In the genomic region with DNA sequence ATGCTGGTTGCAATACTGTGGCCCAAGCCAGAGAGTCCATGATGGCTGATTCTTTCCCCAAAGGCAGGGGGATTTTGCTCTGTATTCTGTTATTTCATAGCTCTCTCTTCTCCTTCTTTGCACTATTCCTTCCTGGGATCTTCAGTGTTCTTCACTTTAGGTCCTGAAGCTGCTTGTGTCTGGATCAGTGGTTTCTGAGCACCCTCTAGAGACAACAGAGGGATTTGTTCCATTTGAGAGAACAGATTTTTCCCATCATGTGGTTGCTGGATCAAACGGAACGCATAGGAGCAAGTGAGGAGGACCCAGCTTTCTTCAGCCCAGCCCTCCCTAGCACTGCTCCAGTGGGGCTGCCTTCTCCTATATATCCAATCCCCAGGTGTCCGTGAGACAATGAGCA, we compare ENCODE assay signal across 12 cellular contexts.
DNase-seq lines count a peak whose midpoint lies in the region; ATAC-seq and TF ChIP-seq lines count a peak whose summit lies in the region.
"Had no signal": no experiment of that assay in that cellular context is flagged by ENCODE, and none has a peak within 500 bp of the region (broad histone marks: within the 10 kb centered on the region; RNA-seq: fewer than 3 reads in every experiment).

No MANE protein-coding gene starts in this region.

- no peak overlapping the region for H3K14ac ChIP-seq in mesenchymal stem cell (ENCODE audit: low read length in 2 of 2)

- no peak overlapping the region for H3K4me2 ChIP-seq in mesenchymal stem cell (ENCODE audit: low read length, poor library complexity, severe bottlenecking)

- H3K4ac ChIP-seq in mesenchymal stem cell (ENCODE audit: low read depth in 1 of 2, low read length in 2 of 2), result no peak overlapping the region

- H3K79me1 ChIP-seq in mesenchymal stem cell (replicated peaks; ENCODE audit: low read length, poor library complexity, severe bottlenecking), result no peaks in the 10 kb centered on the region

- peak; percentile 14 for TF ChIP-seq CTCF in chondrocyte (IDR thresholded peaks at IDR 0.05)
- TF ChIP-seq CTCF in nephron (IDR thresholded peaks at IDR 0.05; ENCODE audit: unreplicated experiment in 3 of 3), result peak; percentile 41 to 50 (median 47)

- no peak overlapping the region for H4K8ac ChIP-seq in mesenchymal stem cell (ENCODE audit: low read length)

- no peaks in the 10 kb centered on the region for H3K36me3 ChIP-seq in mesenchymal stem cell (ENCODE audit: control insufficient read depth in 1 of 2, insufficient read depth in 2 of 2, low read depth in 1 of 2, low read length in 2 of 2)
- H3K36me3 ChIP-seq: cardiac muscle cell had no signal

- H3K4me3 ChIP-seq in mesenchymal stem cell (ENCODE audit: insufficient read depth in 1 of 2, low read depth in 1 of 2, low read length in 2 of 2), result no peak overlapping the region
- H3K4me3 ChIP-seq: cardiac muscle cell had no signal

- no peaks in the 10 kb centered on the region for H3K9me3 ChIP-seq in mesenchymal stem cell (ENCODE audit: control insufficient read depth, low read length)

- H3K4me1 Mint-ChIP-seq in chondrocyte (ENCODE audit: low read depth) (no peaks in the 10 kb centered on the region), nephron (no peaks in the 10 kb centered on the region)

- H2AFZ ChIP-seq in mesenchymal stem cell (ENCODE audit: low read depth, low read length), result no peak overlapping the region

- H3K36me3 Mint-ChIP-seq in chondrocyte (ENCODE audit: low read depth) (no peaks in the 10 kb centered on the region), nephron (ENCODE audit: low read depth) (no peaks in the 10 kb centered on the region)

- no peak overlapping the region for H4K91ac ChIP-seq in mesenchymal stem cell (ENCODE audit: low read length)

- no peak overlapping the region for H3K23ac ChIP-seq in mesenchymal stem cell (ENCODE audit: low read length in 2 of 2)

- WGBS in mesenchymal stem cell, result 8% methylated on average over 3 of the region's 3 CpGs

- no peak overlapping the region for H2BK120ac ChIP-seq in mesenchymal stem cell (ENCODE audit: low read depth, low read length)

- H2AK5ac ChIP-seq in mesenchymal stem cell (ENCODE audit: low read length, severe bottlenecking), result no peak overlapping the region

- H2BK15ac ChIP-seq in mesenchymal stem cell (ENCODE audit: low read depth, poor library complexity, severe bottlenecking), result no peak overlapping the region

- no peak overlapping the region for H3K9ac ChIP-seq in mesenchymal stem cell (ENCODE audit: low read length)

- H3K18ac ChIP-seq in mesenchymal stem cell (ENCODE audit: low read depth in 1 of 2, low read length in 2 of 2), result no peak overlapping the region

- peaks cover 2% of the 10 kb centered on the region for H3K9me3 Mint-ChIP-seq in chondrocyte (ENCODE audit: low read depth)
- H3K9me3 Mint-ChIP-seq in nephron, result no peaks in the 10 kb centered on the region

- no peak overlapping the region for H3K27ac ChIP-seq in mesenchymal stem cell (ENCODE audit: low read length, poor library complexity, severe bottlenecking)
- H3K27ac ChIP-seq: cardiac muscle cell had no signal

- H3K4me3 Mint-ChIP-seq in chondrocyte (ENCODE audit: unreplicated experiment) (no peak overlapping the region), nephron (no peak overlapping the region)
- H3K4me3 Mint-ChIP-seq: activated T-cell treated with anti-CD3 and anti-CD28 coated beads, Interleukin-2, amount 50 U/mL, for 24 hours; T-helper 1 cell treated with Interleukin-12 subunit alpha and Interleukin-12 subunit beta and Interleukin-4 antibody, amounts not matched to agents 30 μg/mL and 1 μg/mL, for 36 hours had no signal

- peak; percentile 51 for DNase-seq in DMS153 (lab: John Stamatoyannopoulos, UW)
- DNase-seq in NCI-H1092 (lab: John Stamatoyannopoulos, UW), result peak; percentile 15
- no peak for DNase-seq in chondrocyte (ENCODE audit: low spot score)
- no peak for DNase-seq in mesenchymal stem cell
- DNase-seq in NAMALWA (ENCODE audit: low spot score), result no peak
- DNase-seq in NOMO-1 treated with dmso at 0.1 percent for 144 hours (lab: John Stamatoyannopoulos, UW; ENCODE audit: unreplicated experiment), result no peak
- DNase-seq: activated T-cell treated with anti-CD3 and anti-CD28 coated beads, Interleukin-2, amount 50 U/mL, for 24 hours; NCI-H446 treated with DMSO at 0.1 percent for 48 hours had no signal

- no peak for ATAC-seq in HG03108 (IDR thresholded peaks at IDR 0.05; ENCODE audit: unreplicated experiment)

- H2BK5ac ChIP-seq in mesenchymal stem cell (ENCODE audit: low read depth, low read length, poor library complexity, severe bottlenecking), result no peak overlapping the region

- H3K4me1 ChIP-seq in mesenchymal stem cell (ENCODE audit: control insufficient read depth, insufficient read depth, low read depth, low read length), result no peaks in the 10 kb centered on the region

- H3K27ac Mint-ChIP-seq in chondrocyte (ENCODE audit: unreplicated experiment) (no peak overlapping the region), nephron (no peak overlapping the region)
- H3K27ac Mint-ChIP-seq: activated T-cell treated with anti-CD3 and anti-CD28 coated beads, Interleukin-2, amount 50 U/mL, for 24 hours; T-helper 1 cell treated with Interleukin-12 subunit alpha and Interleukin-12 subunit beta and Interleukin-4 antibody, amounts not matched to agents 30 μg/mL and 1 μg/mL, for 36 hours had no signal

- peaks cover 0 to 17% of the 10 kb centered on the region in 2 experiments for H3K27me3 ChIP-seq in mesenchymal stem cell (ENCODE audit: control insufficient read depth in 1 of 2, insufficient read depth in 1 of 2, low read length in 2 of 2)
- H3K27me3 ChIP-seq: cardiac muscle cell had no signal

- H3K27me3 Mint-ChIP-seq in chondrocyte (ENCODE audit: low read depth) (peaks cover 10% of the 10 kb centered on the region), nephron (ENCODE audit: low read depth) (peaks cover 9% of the 10 kb centered on the region)

- H2BK12ac ChIP-seq in mesenchymal stem cell (ENCODE audit: low read length in 2 of 2), result no peak overlapping the region

Comparison
In these comparisons a context has a peak if more than half of its experiments do, and no peak if none do; other contexts are left out.
1. DNase-seq: peak in DMS153 (single experiment) and NCI-H1092 (single experiment); none in chondrocyte (single experiment), mesenchymal stem cell (single experiment), NAMALWA (single experiment) and NOMO-1 treated with dmso at 0.1 percent for 144 hours (single experiment).